Comparison of ENCODE assay signal across 8 cellular contexts in the genomic region with DNA sequence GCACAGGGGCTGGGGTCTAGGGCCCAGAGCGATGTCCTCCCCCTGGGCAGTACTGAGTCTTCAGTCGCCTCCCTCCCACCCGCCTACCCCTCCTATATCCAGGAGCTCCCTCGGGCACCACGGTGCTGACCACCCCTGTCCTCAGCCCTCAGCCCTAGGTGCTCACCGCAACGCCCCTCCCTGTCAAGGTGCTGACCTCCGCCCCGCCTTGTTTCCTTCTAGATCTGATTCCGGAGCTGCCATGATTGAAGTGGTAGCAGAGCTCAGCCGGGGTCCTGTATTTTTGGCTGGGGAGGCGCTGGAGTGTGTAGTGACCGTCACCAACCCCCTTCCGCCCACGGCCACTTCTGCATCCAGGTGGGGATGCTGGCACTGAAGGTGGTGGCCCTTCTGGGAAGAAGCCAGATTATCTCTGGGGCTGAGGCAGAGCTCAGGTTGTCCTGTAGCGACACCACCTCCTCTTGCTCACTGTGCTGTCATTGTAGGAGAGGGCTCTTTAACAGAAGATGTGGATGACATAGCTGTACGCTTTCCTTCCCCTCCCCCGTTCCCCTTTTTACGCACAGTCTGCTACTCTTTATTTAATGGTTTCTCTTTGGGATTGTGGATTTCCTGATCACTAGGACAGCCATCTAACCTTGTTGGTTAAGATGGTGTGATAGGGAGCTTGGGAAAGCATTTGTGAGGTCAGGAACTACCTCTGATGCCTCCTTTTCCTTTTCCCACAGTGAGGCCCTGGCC. TPM values are rescaled to one million over a fixed set of nuclear protein-coding genes. Genes with fewer than 3 reads are reported as not detected.
DNase-seq lines count a peak whose midpoint lies in the region; ATAC-seq and TF ChIP-seq lines count a peak whose summit lies in the region.

No MANE protein-coding gene starts in this region.

- ATAC-seq in HG02885 (IDR thresholded peaks at IDR 0.05; ENCODE audit: poor library complexity, unreplicated experiment), result peak; percentile 37

- peak; percentile 59 for DNase-seq in NCI-H146 (lab: John Stamatoyannopoulos, UW)
- DNase-seq in NCI-H146 treated with DMSO at 0.1 percent for 48 hours (lab: John Stamatoyannopoulos, UW; ENCODE audit: unreplicated experiment), result no peak
- DNase-seq in RKO (ENCODE audit: low spot score), result peak; percentile 51
- DNase-seq in ascending aorta (ENCODE audit: low spot score in 2 of 2), result peak in 1 of 2 donors; percentile 72
- DNase-seq in NCI-H446 (lab: John Stamatoyannopoulos, UW), result no peak

- intact Hi-C loops in ascending aorta (cut with DNase I), result loop anchor here (1.0 to 5.0 kb wide), 3 partner anchors 17 to 142 kb away; partner anchors contain the start of genes CREB3, HINT2, TESK1 and TLN1

- H3K4me1 ChIP-seq in ascending aorta (peaks cover 10 to 31% of the 10 kb centered on the region in 2 donors), iPS-15b (ENCODE audit: control insufficient read depth, insufficient read depth, low read length) (peaks cover 11% of the 10 kb centered on the region)

- peak in 1 of 3 experiments; percentile 5 for TF ChIP-seq CTCF in ascending aorta (IDR thresholded peaks at IDR 0.05)

- no peaks in the 10 kb centered on the region for H3K27me3 ChIP-seq in ascending aorta
- H3K27me3 ChIP-seq in iPS-15b (ENCODE audit: control insufficient read depth, insufficient read depth, low read length), result no peaks in the 10 kb centered on the region

- H3K27ac ChIP-seq in ascending aorta (peak overlapping the region; percentile 94 to 96), skin epidermis (peak overlapping the region; percentile 79 to 98 (median 94))

- H3K9me3 ChIP-seq in ascending aorta, result no peaks in the 10 kb centered on the region
- no peaks in the 10 kb centered on the region for H3K9me3 ChIP-seq in iPS-15b (ENCODE audit: control insufficient read depth, insufficient read depth, low read length)

- H3K36me3 ChIP-seq in ascending aorta (peaks cover 30 to 45% of the 10 kb centered on the region in 2 donors), iPS-15b (ENCODE audit: control insufficient read depth, insufficient read depth, low read length) (peaks cover 24% of the 10 kb centered on the region)

- H3K9ac ChIP-seq in iPS-15b (ENCODE audit: low read depth, low read length), result peak overlapping the region; percentile 24

- peak overlapping the region; percentile 87 to 94 for H3K4me3 ChIP-seq in ascending aorta
- H3K4me3 ChIP-seq in iPS-15b (ENCODE audit: low read depth, low read length), result peak overlapping the region; percentile 97
- H3K4me3 ChIP-seq in skin epidermis, result peak overlapping the region; percentile 53 to 83 (median 80)

RNA-seq across cellular contexts. Expression of gene RGP1, which starts 0.6 kb away (rescaled TPM):
- 24.8 TPM for total RNA-seq in ascending aorta

RNA-seq across cellular contexts. Expression of gene GBA2, which starts 0.7 kb away (rescaled TPM):
- total RNA-seq in ascending aorta, result 40.7 TPM

RNA-seq across cellular contexts. Expression of gene MSMP, which starts 4.4 kb away (rescaled TPM):
- total RNA-seq in ascending aorta, result not detected

RNA-seq across cellular contexts. Expression of gene CREB3, which starts 17.2 kb away (rescaled TPM):
- 48.3 TPM for total RNA-seq in ascending aorta

RNA-seq across cellular contexts. Expression of gene TLN1, which starts 17.7 kb away (rescaled TPM):
- 735 TPM for total RNA-seq in ascending aorta

Comparison
In these comparisons a context has a peak if more than half of its experiments do, and no peak if none do; other contexts are left out.
1. DNase-seq: peak in NCI-H146 (single experiment) and RKO (single experiment); none in NCI-H146 treated with DMSO at 0.1 percent for 48 hours (single experiment) and NCI-H446 (0 of 2).
2. Peak in every context shown above with its lines, with median percentiles within 50 percentile points of each other: H3K4me3 ChIP-seq.